In genomic region chr3:5750874-5751273, GRCh38 we compare ENCODE assay signal across 2 cellular contexts.
A peak's percentile ranks its signal among the peaks of the same experiment; 100 is the strongest.
TF ChIP-seq lines count a peak whose summit lies in the region.

No MANE protein-coding gene starts in this region.

TF ChIP-seq in A549, 52 proteins besides CTCF, POLR2A, EP300 and RAD21 (continued from another document):
- TF ChIP-seq, protein P1, sequence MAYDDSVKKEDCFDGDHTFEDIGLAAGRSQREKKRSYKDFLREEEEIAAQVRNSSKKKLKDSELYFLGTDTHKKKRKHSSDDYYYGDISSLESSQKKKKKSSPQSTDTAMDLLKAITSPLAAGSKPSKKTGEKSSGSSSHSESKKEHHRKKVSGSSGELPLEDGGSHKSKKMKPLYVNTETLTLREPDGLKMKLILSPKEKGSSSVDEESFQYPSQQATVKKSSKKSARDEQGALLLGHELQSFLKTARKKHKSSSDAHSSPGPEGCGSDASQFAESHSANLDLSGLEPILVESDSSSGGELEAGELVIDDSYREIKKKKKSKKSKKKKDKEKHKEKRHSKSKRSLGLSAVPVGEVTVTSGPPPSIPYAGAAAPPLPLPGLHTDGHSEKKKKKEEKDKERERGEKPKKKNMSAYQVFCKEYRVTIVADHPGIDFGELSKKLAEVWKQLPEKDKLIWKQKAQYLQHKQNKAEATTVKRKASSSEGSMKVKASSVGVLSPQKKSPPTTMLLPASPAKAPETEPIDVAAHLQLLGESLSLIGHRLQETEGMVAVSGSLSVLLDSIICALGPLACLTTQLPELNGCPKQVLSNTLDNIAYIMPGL (CRISPR knock-in tag; IDR thresholded peaks at IDR 0.05; ENCODE audit: borderline replicate concordance), result no peak
- TF ChIP-seq RARB (CRISPR knock-in tag; IDR thresholded peaks at IDR 0.05), result no peak

TF ChIP-seq in K562, 482 proteins besides CTCF, POLR2A, EP300 and RAD21 (continued from another document):
- TF ChIP-seq MAFK (IDR thresholded peaks at IDR 0.05; ENCODE audit: low read length) (peak; percentile 66; the same call in 1 of the 2 replicates), POLR3G (IDR thresholded peaks at IDR 0.05; ENCODE audit: extremely low read depth, insufficient read length, insufficient replicate concordance) (no peak), ADNP (tag; IDR thresholded peaks at IDR 0.05) (no peak), ZNF318 (IDR thresholded peaks at IDR 0.05; ENCODE audit: borderline replicate concordance in 1 of 2, low read depth in 1 of 2) (no peak), ATF1 (CRISPR knock-in tag; IDR thresholded peaks at IDR 0.05) (no peak), ATF1 (tag; IDR thresholded peaks at IDR 0.05) (no peak), ZNF324 (CRISPR knock-in tag; IDR thresholded peaks at IDR 0.05) (no peak), EP400 (IDR thresholded peaks at IDR 0.05) (no peak), ARNT (IDR thresholded peaks at IDR 0.05) (no peak), CLOCK (CRISPR knock-in tag; IDR thresholded peaks at IDR 0.05; ENCODE audit: borderline replicate concordance) (no peak), MAFF (IDR thresholded peaks at IDR 0.05; ENCODE audit: low read length) (peak; percentile 62; the same call in 1 of the 2 replicates), ZNF316 (IDR thresholded peaks at IDR 0.05) (peak; percentile 82), CXXC5 (CRISPR knock-in tag; IDR thresholded peaks at IDR 0.05) (no peak), SRSF3 (IDR thresholded peaks at IDR 0.05; ENCODE audit: insufficient read depth, low read length) (no peak), ZNF239 (CRISPR knock-in tag; IDR thresholded peaks at IDR 0.05) (no peak), STAT6 (CRISPR knock-in tag; IDR thresholded peaks at IDR 0.05) (no peak), PHB (CRISPR knock-in tag; IDR thresholded peaks at IDR 0.05) (no peak), TFAP4 (CRISPR knock-in tag; IDR thresholded peaks at IDR 0.05; ENCODE audit: borderline replicate concordance) (no peak), C11orf30 (IDR thresholded peaks at IDR 0.05; ENCODE audit: low read depth) (peak; percentile 61; the same call in 1 of the 2 replicates), ZFP1 (CRISPR knock-in tag; IDR thresholded peaks at IDR 0.05) (no peak), ZNF512 (tag; IDR thresholded peaks at IDR 0.05) (no peak), SLC30A9 (CRISPR knock-in tag; IDR thresholded peaks at IDR 0.05) (no peak), MAFG (tag; conservative IDR thresholded peaks at IDR 0.05) (peak; percentile 72), DMBX1 (CRISPR knock-in tag; IDR thresholded peaks at IDR 0.05; ENCODE audit: borderline replicate concordance) (no peak), LEF1 (IDR thresholded peaks at IDR 0.05) (no peak)
- TF ChIP-seq, protein P2, sequence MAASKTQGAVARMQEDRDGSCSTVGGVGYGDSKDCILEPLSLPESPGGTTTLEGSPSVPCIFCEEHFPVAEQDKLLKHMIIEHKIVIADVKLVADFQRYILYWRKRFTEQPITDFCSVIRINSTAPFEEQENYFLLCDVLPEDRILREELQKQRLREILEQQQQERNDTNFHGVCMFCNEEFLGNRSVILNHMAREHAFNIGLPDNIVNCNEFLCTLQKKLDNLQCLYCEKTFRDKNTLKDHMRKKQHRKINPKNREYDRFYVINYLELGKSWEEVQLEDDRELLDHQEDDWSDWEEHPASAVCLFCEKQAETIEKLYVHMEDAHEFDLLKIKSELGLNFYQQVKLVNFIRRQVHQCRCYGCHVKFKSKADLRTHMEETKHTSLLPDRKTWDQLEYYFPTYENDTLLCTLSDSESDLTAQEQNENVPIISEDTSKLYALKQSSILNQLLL (CRISPR knock-in tag; IDR thresholded peaks at IDR 0.05; ENCODE audit: borderline replicate concordance), result no peak
- TF ChIP-seq, protein P3, sequence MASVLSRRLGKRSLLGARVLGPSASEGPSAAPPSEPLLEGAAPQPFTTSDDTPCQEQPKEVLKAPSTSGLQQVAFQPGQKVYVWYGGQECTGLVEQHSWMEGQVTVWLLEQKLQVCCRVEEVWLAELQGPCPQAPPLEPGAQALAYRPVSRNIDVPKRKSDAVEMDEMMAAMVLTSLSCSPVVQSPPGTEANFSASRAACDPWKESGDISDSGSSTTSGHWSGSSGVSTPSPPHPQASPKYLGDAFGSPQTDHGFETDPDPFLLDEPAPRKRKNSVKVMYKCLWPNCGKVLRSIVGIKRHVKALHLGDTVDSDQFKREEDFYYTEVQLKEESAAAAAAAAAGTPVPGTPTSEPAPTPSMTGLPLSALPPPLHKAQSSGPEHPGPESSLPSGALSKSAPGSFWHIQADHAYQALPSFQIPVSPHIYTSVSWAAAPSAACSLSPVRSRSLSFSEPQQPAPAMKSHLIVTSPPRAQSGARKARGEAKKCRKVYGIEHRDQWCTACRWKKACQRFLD (CRISPR knock-in tag; IDR thresholded peaks at IDR 0.05), result no peak
